Comparison of ENCODE assay signal across 22 cellular contexts in genomic region chr1:152442291-152442690, GRCh38. TPM values are rescaled to one million over a fixed set of nuclear protein-coding genes. Genes with fewer than 3 reads are reported as not detected.
"Had no signal": no experiment of that assay in that cellular context is flagged by ENCODE, and none has a peak within 500 bp of the region (broad histone marks: within the 10 kb centered on the region; RNA-seq: fewer than 3 reads in every experiment).

No MANE protein-coding gene starts in this region.

- H3K9me3 ChIP-seq: gastrocnemius medialis, stomach, thoracic aorta, upper lobe of left lung had no signal

- H3K4me1 ChIP-seq: gastrocnemius medialis had no signal

- H3K27ac ChIP-seq: thoracic aorta had no signal

- H3K36me3 ChIP-seq: gastrocnemius medialis, stomach, thoracic aorta, upper lobe of left lung had no signal

- ATAC-seq: activated CD8-positive, alpha-beta memory T cell treated with anti-CD3 and anti-CD28 coated beads, Interleukin-2, amount 10 ng/mL, durations not matched to agents 7 days and 5 days; activated T-helper 17 cell treated with anti-CD3 and anti-CD28 coated beads, Interleukin-2, amount 50 U/mL, for 72 hours; gastrocnemius medialis; left lobe of liver; T-cell had no signal

- H3K4me3 ChIP-seq: gastrocnemius medialis, stomach, thoracic aorta, upper lobe of left lung had no signal

- H3K27me3 ChIP-seq: gastrocnemius medialis, stomach, upper lobe of left lung had no signal

- DNase-seq: activated CD4-positive, alpha-beta memory T cell treated with anti-CD3 and anti-CD28 coated beads, Interleukin-2, amount 10 ng/mL, durations not matched to agents 7 days and 5 days; activated CD4-positive, alpha-beta T cell treated with anti-CD3 and anti-CD28 coated beads for 48 hours; activated CD4-positive, CD25-positive, alpha-beta regulatory T cell; activated CD8-positive, alpha-beta memory T cell treated with anti-CD3 and anti-CD28 coated beads, Interleukin-2, amount 10 ng/mL, durations not matched to agents 7 days and 5 days; activated naive CD4-positive, alpha-beta T cell; activated naive CD8-positive, alpha-beta T cell treated with anti-CD3 and anti-CD28 coated beads for 36 hours; amniotic stem cell; effector memory CD4-positive, alpha-beta T cell; gastrocnemius medialis; head of caudate nucleus; nephron progenitor cell; nucleus accumbens; stomach; T-cell had no signal

- FAIRE-seq: endothelial cell of umbilical vein had no signal

RNA-seq across cellular contexts. Expression of gene CRNN, which starts 28.2 kb away (rescaled TPM):
- total RNA-seq: activated CD4-positive, alpha-beta memory T cell treated with anti-CD3 and anti-CD28 coated beads, Interleukin-2, amount 10 ng/mL, durations not matched to agents 7 days and 5 days; activated CD8-positive, alpha-beta memory T cell treated with anti-CD3 and anti-CD28 coated beads, Interleukin-2, amount 10 ng/mL, durations not matched to agents 7 days and 5 days; activated naive CD8-positive, alpha-beta T cell treated with anti-CD3 and anti-CD28 coated beads for 36 hours; activated T-helper 17 cell treated with anti-CD3 and anti-CD28 coated beads, Interleukin-2, amount 50 U/mL, for 72 hours; chondrocyte; endothelial cell of umbilical vein; gastrocnemius medialis; left lobe of liver; myocyte; skeletal muscle tissue; T-cell; thoracic aorta; upper lobe of left lung had no signal
- polyA plus RNA-seq: endothelial cell of umbilical vein had no signal
